ENCODE assay signal across 8 cellular contexts in genomic region chr1:117370071-117370470, GRCh38. TPM values are rescaled to one million over a fixed set of nuclear protein-coding genes. Genes with fewer than 3 reads are reported as not detected.
DNase-seq lines count a peak whose midpoint lies in the region; ATAC-seq, FAIRE-seq and TF ChIP-seq lines count a peak whose summit lies in the region.

No MANE protein-coding gene starts in this region.

- H4K20me1 ChIP-seq in HepG2 (ENCODE audit: insufficient read depth, low read length): peaks cover 4% of the 10 kb centered on the region; the same call in 1 of the 2 replicates

- H3K4me2 ChIP-seq in HepG2 (ENCODE audit: low read depth, low read length): peak overlapping the region; percentile 98

- TF ChIP-seq RAD21 in HepG2 (CRISPR knock-in tag; IDR thresholded peaks at IDR 0.05): no peak

- H3K4me3 ChIP-seq in right atrium auricular region: peak overlapping the region; percentile 77 to 89
- H3K4me3 ChIP-seq in HepG2 (replicated peaks in 1 of 3; ENCODE audit: insufficient read depth in 1 of 3, low read depth in 2 of 3, low read length in 3 of 3): peak overlapping the region; percentile 34 to 95 (median 71); a peak in 4 of 6 replicates

- POLR2A ChIA-PET in activated naive CD8-positive, alpha-beta T cell treated with anti-CD3 and anti-CD28 coated beads, Interleukin-2, amount 10 ng/mL, durations not matched to agents 7 days and 5 days (lab: Charles Lee): no interaction called here
- POLR2A ChIA-PET in HepG2 (lab: Yijun Ruan, JAX): no interaction called here

- DNase-seq in right atrium auricular region (ENCODE audit: low spot score): no peak
- DNase-seq in cardiac septum (ENCODE audit: low spot score): no peak
- no peak for DNase-seq in activated naive CD8-positive, alpha-beta T cell treated with anti-CD3 and anti-CD28 coated beads, Interleukin-2, amount 10 ng/mL, durations not matched to agents 7 days and 5 days
- no peak for DNase-seq in HepG2 (ENCODE audit: low spot score)
- DNase-seq in type B pancreatic cell (ENCODE audit: extremely low spot score, unreplicated experiment): no peak
- no peak for DNase-seq in HuH-7.5 (ENCODE audit: low spot score)
- DNase-seq in NCI-H1930 (lab: John Stamatoyannopoulos, UW): no peak

- TF ChIP-seq EP300 in HepG2 (IDR thresholded peaks at IDR 0.05; ENCODE audit: low read depth in 2 of 2, low read length in 2 of 2) (no peak), HepG2 (CRISPR knock-in tag; IDR thresholded peaks at IDR 0.05; ENCODE audit: borderline replicate concordance) (no peak)

- H3K27me3 ChIP-seq in right atrium auricular region: no peaks in the 10 kb centered on the region
- H3K27me3 ChIP-seq in HepG2 (ENCODE audit: control insufficient read depth in 1 of 2, insufficient read depth in 2 of 2, low read length in 2 of 2): no peaks in the 10 kb centered on the region; a peak in 1 of 5 replicates

- TF ChIP-seq CTCF in right atrium auricular region (IDR thresholded peaks at IDR 0.05) (no peak), HepG2 (CRISPR knock-in tag; IDR thresholded peaks at IDR 0.05) (no peak), type B pancreatic cell (conservative IDR thresholded peaks at IDR 0.05) (no peak)

- H3K27ac Mint-ChIP-seq in activated naive CD8-positive, alpha-beta T cell treated with anti-CD3 and anti-CD28 coated beads, Interleukin-2, amount 10 ng/mL, durations not matched to agents 7 days and 5 days: no peak overlapping the region
- no peak overlapping the region for H3K27ac Mint-ChIP-seq in type B pancreatic cell

- in situ Hi-C loops in HepG2 (cut with HindIII; ENCODE audit: extremely low pct_ligation_motif_present, low pct_unique_long_range_greater_than_20kb): no loop called here

- H3K36me3 Mint-ChIP-seq in activated naive CD8-positive, alpha-beta T cell treated with anti-CD3 and anti-CD28 coated beads, Interleukin-2, amount 10 ng/mL, durations not matched to agents 7 days and 5 days: peaks cover 12% of the 10 kb centered on the region
- H3K36me3 Mint-ChIP-seq in type B pancreatic cell: no peaks in the 10 kb centered on the region

- H3K4me1 Mint-ChIP-seq in activated naive CD8-positive, alpha-beta T cell treated with anti-CD3 and anti-CD28 coated beads, Interleukin-2, amount 10 ng/mL, durations not matched to agents 7 days and 5 days: peaks cover 53% of the 10 kb centered on the region
- H3K4me1 Mint-ChIP-seq in type B pancreatic cell (ENCODE audit: unreplicated experiment): peaks cover 36% of the 10 kb centered on the region

- H3K4me3 Mint-ChIP-seq in activated naive CD8-positive, alpha-beta T cell treated with anti-CD3 and anti-CD28 coated beads, Interleukin-2, amount 10 ng/mL, durations not matched to agents 7 days and 5 days: peak overlapping the region; percentile 62
- peak overlapping the region; percentile 89 for H3K4me3 Mint-ChIP-seq in type B pancreatic cell

- CTCF ChIA-PET in HepG2 (lab: Yijun Ruan, JAX; ENCODE audit: low intra/inter-chr PET ratio, low total read pairs): no interaction called here

- H3K4me1 ChIP-seq in right atrium auricular region: peaks cover 0 to 57% of the 10 kb centered on the region in 2 donors
- peaks cover 30% of the 10 kb centered on the region for H3K4me1 ChIP-seq in HepG2 (ENCODE audit: insufficient read depth, low read length)

- FAIRE-seq in HepG2 (lab: Jason Lieb, UNC): no peak

- no peak for ATAC-seq in activated naive CD8-positive, alpha-beta T cell treated with anti-CD3 and anti-CD28 coated beads, Interleukin-2, amount 10 ng/mL, durations not matched to agents 7 days and 5 days (ENCODE audit: low read depth)
- ATAC-seq in HepG2 (no peak), HG02588 (IDR thresholded peaks at IDR 0.05; ENCODE audit: unreplicated experiment) (no peak)

- intact Hi-C loops in cardiac septum (cut with DNase I) (no loop called here), HepG2 (cut with micrococcal nuclease; ENCODE audit: unreplicated experiment) (no loop called here)

- BruUV-seq in HepG2 (replicated peaks; lab: Mats Ljungman, UMichigan): no TSS peak

- 26% methylated on average over 2 of the region's 2 CpGs for WGBS in HepG2 (ENCODE audit: low lambda C conversion rate)

- no peaks in the 10 kb centered on the region for H3K9me3 Mint-ChIP-seq in activated naive CD8-positive, alpha-beta T cell treated with anti-CD3 and anti-CD28 coated beads, Interleukin-2, amount 10 ng/mL, durations not matched to agents 7 days and 5 days
- no peaks in the 10 kb centered on the region for H3K9me3 Mint-ChIP-seq in type B pancreatic cell

- no peak for TF ChIP-seq POLR2A in HepG2 (IDR thresholded peaks at IDR 0.05; ENCODE audit: insufficient read depth in 1 of 2, low read depth in 2 of 2, low read length in 2 of 2)

- H3K27ac ChIP-seq in right atrium auricular region (peak overlapping the region in 1 of 2 donors; percentile 97), HepG2 (ENCODE audit: extremely low read length, insufficient read depth, low read length) (no peak overlapping the region)

- H3K79me2 ChIP-seq in HepG2 (ENCODE audit: insufficient read depth, low read length): peaks cover 81% of the 10 kb centered on the region

- H2AFZ ChIP-seq in HepG2 (ENCODE audit: low read length): no peak overlapping the region

- peak overlapping the region; percentile 96 for H3K9ac ChIP-seq in HepG2 (ENCODE audit: insufficient read depth, low read depth, low read length)

- H3K9me3 ChIP-seq in right atrium auricular region (no peaks in the 10 kb centered on the region), HepG2 (ENCODE audit: low read length) (no peaks in the 10 kb centered on the region)

- no peaks in the 10 kb centered on the region for H3K27me3 Mint-ChIP-seq in activated naive CD8-positive, alpha-beta T cell treated with anti-CD3 and anti-CD28 coated beads, Interleukin-2, amount 10 ng/mL, durations not matched to agents 7 days and 5 days
- H3K27me3 Mint-ChIP-seq in type B pancreatic cell: no peaks in the 10 kb centered on the region

- H3K36me3 ChIP-seq in right atrium auricular region (no peaks in the 10 kb centered on the region), HepG2 (replicated peaks in 1 of 2; ENCODE audit: control insufficient read depth in 1 of 2, insufficient read depth in 2 of 2, low read length in 2 of 2) (no peaks in the 10 kb centered on the region)

TF ChIP-seq in HepG2, 621 proteins besides CTCF, POLR2A, EP300 and RAD21 (continues in another document):
- TF ChIP-seq HDAC6 (IDR thresholded peaks at IDR 0.05; ENCODE audit: low read depth, low read length) (no peak), ZNF562 (CRISPR knock-in tag; IDR thresholded peaks at IDR 0.05; ENCODE audit: borderline replicate concordance) (no peak), ARNT (IDR thresholded peaks at IDR 0.05) (no peak), THAP11 (CRISPR knock-in tag; IDR thresholded peaks at IDR 0.05) (no peak), KLF15 (CRISPR knock-in tag; IDR thresholded peaks at IDR 0.05; ENCODE audit: borderline replicate concordance) (no peak), RBM22 (optimal IDR thresholded peaks at IDR 0.05; ENCODE audit: low read length) (no peak), ZMYM2 (CRISPR knock-in tag; IDR thresholded peaks at IDR 0.05) (no peak), ZNF572 (CRISPR knock-in tag; IDR thresholded peaks at IDR 0.05) (no peak), KLF11 (CRISPR knock-in tag; IDR thresholded peaks at IDR 0.05) (no peak), RORA (CRISPR knock-in tag; IDR thresholded peaks at IDR 0.05) (no peak), TCF12 (IDR thresholded peaks at IDR 0.05) (no peak), TCF12 (CRISPR knock-in tag; IDR thresholded peaks at IDR 0.05) (no peak)

RNA-seq across cellular contexts. Expression of gene MAN1A2, which starts 2.8 kb away (rescaled TPM):
- 10 to 100 TPM; 26.7 to 52.7 TPM for total RNA-seq in right atrium auricular region
- 36.3 TPM for total RNA-seq in cardiac septum
- total RNA-seq in activated naive CD8-positive, alpha-beta T cell treated with anti-CD3 and anti-CD28 coated beads, Interleukin-2, amount 10 ng/mL, durations not matched to agents 7 days and 5 days: 10 to 100 TPM; 36.1 to 43.2 TPM
- 19.9 and 20.4 TPM in 2 replicates for total RNA-seq in HepG2 (2016; rRNA removed; fragmentation: Illumina TruSeq; extraction: Trizol)
- 70.9 and 83.5 TPM in 2 replicates for total RNA-seq in HepG2 (2016; cell fraction: cytosol; rRNA removed; fragmentation: Illumina TruSeq; extraction: Trizol; ENCODE audit: low read depth)
- total RNA-seq in HepG2 (2016; cell fraction: insoluble cytoplasmic fraction; rRNA removed; fragmentation: Illumina TruSeq; extraction: Trizol): 20.4 and 21.4 TPM in 2 replicates
- 19.7 and 24.0 TPM in 2 replicates for total RNA-seq in HepG2 (2016; cell fraction: membrane; rRNA removed; fragmentation: Illumina TruSeq; extraction: Trizol)
- total RNA-seq in HepG2 (2016; cell fraction: nucleus; rRNA removed; fragmentation: Illumina TruSeq; extraction: Trizol): 29.0 and 31.6 TPM in 2 replicates
- polyA plus RNA-seq in HepG2 (2011; rRNA removed): 5.9 and 8.0 TPM in 2 replicates
- polyA plus RNA-seq in HepG2 (2011; cell fraction: cytosol; rRNA removed): 4.1 and 7.5 TPM in 2 replicates
- polyA plus RNA-seq in HepG2 (2011; cell fraction: nucleus; rRNA removed): 4.1 and 5.5 TPM in 2 replicates
- polyA plus RNA-seq in HepG2 (2012): 10.6 and 11.8 TPM in 2 replicates
- polyA plus RNA-seq in HepG2 (2016; cell fraction: cytosol; fragmentation: Illumina TruSeq; extraction: Trizol; ENCODE audit: low read depth): 0.53 and 0.55 TPM in 2 replicates
- 9.5 and 11.9 TPM in 2 replicates for polyA plus RNA-seq in HepG2 (2016; cell fraction: insoluble cytoplasmic fraction; fragmentation: Illumina TruSeq; extraction: Trizol; ENCODE audit: low read depth)
- 2.1 and 2.2 TPM in 2 replicates for polyA plus RNA-seq in HepG2 (2016; cell fraction: membrane; fragmentation: Illumina TruSeq; extraction: Trizol; ENCODE audit: low read depth)
- 13.4 and 14.6 TPM in 2 replicates for polyA plus RNA-seq in HepG2 (2016; cell fraction: nucleus; fragmentation: Illumina TruSeq; extraction: Trizol; ENCODE audit: insufficient read depth, low read depth)
- 15.3 and 28.3 TPM in 2 replicates for polyA minus RNA-seq in HepG2 (2011; rRNA and poly(A)+ RNA removed; ENCODE audit: low replicate concordance)
- 11.2 and 12.8 TPM in 2 replicates for polyA minus RNA-seq in HepG2 (2011; cell fraction: cytosol; rRNA and poly(A)+ RNA removed)
- polyA minus RNA-seq in HepG2 (2011; cell fraction: nucleus; rRNA and poly(A)+ RNA removed): 43.8 and 47.1 TPM in 2 replicates
- 47.8 and 56.1 TPM in 2 replicates for total RNA-seq in type B pancreatic cell (ENCODE audit: low replicate concordance)
